In genomic region chr6:122360809-122361208, GRCh38 we compare ENCODE assay signal across 7 cellular contexts.
"Had no signal": no experiment of that assay in that cellular context is flagged by ENCODE, and none has a peak within 500 bp of the region (broad histone marks: within the 10 kb centered on the region; RNA-seq: fewer than 3 reads in every experiment).

No MANE protein-coding gene starts in this region.

- H3K4me3 ChIP-seq: GM23248, HAP-1 had no signal

- H3K4me3 Mint-ChIP-seq: H9, HFFc6 had no signal

- H3K9me3 Mint-ChIP-seq: H9, HFFc6 had no signal

- H3K27ac ChIP-seq: GM23248 had no signal

- H3K36me3 ChIP-seq: HAP-1 had no signal

- H2AFZ ChIP-seq: GM23248 had no signal

- H3K27ac Mint-ChIP-seq: H9, HFFc6 had no signal

- DNase-seq: GM23248, GOT3, H7, H9, HCEC 1CT, HFFc6 had no signal

- H3K9me3 ChIP-seq: HAP-1 had no signal

- H3K4me1 ChIP-seq: HAP-1 had no signal
